ENCODE assay signal across 6 cellular contexts in the genomic region with DNA sequence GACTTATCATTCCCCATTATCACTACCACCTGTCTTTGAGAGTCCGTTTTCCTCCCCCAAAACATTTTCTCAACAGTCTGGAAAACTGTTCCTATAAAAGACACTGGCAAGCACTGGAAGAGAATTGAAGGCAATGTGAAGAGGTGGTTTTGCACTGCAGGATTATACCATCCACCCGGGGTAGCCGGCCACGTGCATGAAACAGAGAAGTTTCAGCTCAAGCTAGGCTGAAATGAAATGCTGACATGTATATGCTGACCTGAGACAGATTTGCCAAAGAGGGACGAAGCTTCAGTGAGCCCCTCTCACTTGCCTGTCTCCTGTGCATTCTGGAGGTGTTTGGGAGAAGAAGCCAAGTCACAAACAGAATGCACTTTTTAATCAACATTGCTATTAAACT.
"Had no signal": no experiment of that assay in that cellular context is flagged by ENCODE, and none has a peak within 500 bp of the region (broad histone marks: within the 10 kb centered on the region; RNA-seq: fewer than 3 reads in every experiment).

No MANE protein-coding gene starts in this region.

- ATAC-seq: GM23338, HepG2 had no signal

- DNase-seq: H9, HCEC 1CT, KBM-7 had no signal

- H2AFZ ChIP-seq: GM23338 had no signal

- H3K27ac ChIP-seq: HL-60 had no signal

- H3K4me2 ChIP-seq: GM23338 had no signal

- H3K4me3 ChIP-seq: GM23338 had no signal
